In genomic region chr17:77173104-77173503, GRCh38 we compare ENCODE assay signal across 22 cellular contexts.
"Had no signal": no experiment of that assay in that cellular context is flagged by ENCODE, and none has a peak within 500 bp of the region (broad histone marks: within the 10 kb centered on the region; RNA-seq: fewer than 3 reads in every experiment).

No MANE protein-coding gene starts in this region.

- H3K27ac Mint-ChIP-seq: activated B cell treated with CpG ODN at 0.5 μM for 24 hours; activated CD4-positive, alpha-beta T cell treated with anti-CD3 and anti-CD28 coated beads for 36 hours; activated naive CD8-positive, alpha-beta T cell treated with anti-CD3 and anti-CD28 coated beads for 36 hours; natural killer cell; T-cell had no signal

- H3K27me3 Mint-ChIP-seq: activated B cell treated with CpG ODN at 0.5 μM for 24 hours; activated CD4-positive, alpha-beta T cell treated with anti-CD3 and anti-CD28 coated beads for 36 hours; activated naive CD8-positive, alpha-beta T cell treated with anti-CD3 and anti-CD28 coated beads for 36 hours; T-cell had no signal

- DNase-seq: activated B cell treated with CpG ODN at 0.5 μM for 24 hours; activated CD4-positive, alpha-beta T cell treated with anti-CD3 and anti-CD28 coated beads for 36 hours; activated CD4-positive, alpha-beta T cell treated with anti-CD3 and anti-CD28 coated beads, Interleukin-2, amount 50 U/mL, for 4 hours; activated naive CD4-positive, alpha-beta T cell treated with Interleukin-2 at 50 U/mL for 16 hours; activated naive CD8-positive, alpha-beta T cell treated with anti-CD3 and anti-CD28 coated beads for 36 hours; activated T-cell treated with anti-CD3 and anti-CD28 coated beads, Interleukin-2, amount 50 U/mL, for 48 hours; cerebellar nuclear complex; effector CD4-positive, alpha-beta T cell; foreskin melanocyte; glutamatergic neuron; hypothalamus; midbrain; natural killer cell; pancreas; right lobe of liver; stimulated activated CD4-positive, alpha-beta T cell treated with anti-CD3 and anti-CD28 coated beads, Interleukin-4, amount 100 ng/mL, for 24 hours; stimulated activated naive CD4-positive, alpha-beta T cell treated with Interleukin-2 at 50 U/mL for 16 hours; T-cell; upper lobe of right lung had no signal

- ATAC-seq: activated CD4-positive, alpha-beta T cell treated with anti-CD3 and anti-CD28 coated beads for 36 hours; esophagus mucosa; natural killer cell; pancreas; SK-N-SH treated with all-trans-retinoic acid at 6 μM for 48 hours; T-cell; upper lobe of right lung had no signal

- H3K27ac ChIP-seq: breast epithelium, pancreas, right lobe of liver, upper lobe of right lung had no signal

- H3K4me3 ChIP-seq: breast epithelium, pancreas, right lobe of liver, upper lobe of right lung had no signal

- H3K4me1 ChIP-seq: breast epithelium, right lobe of liver had no signal

- H3K27me3 ChIP-seq: breast epithelium, pancreas, right lobe of liver, upper lobe of right lung had no signal

- H3K9me3 ChIP-seq: pancreas, right lobe of liver had no signal

- H3K4me3 Mint-ChIP-seq: activated B cell treated with CpG ODN at 0.5 μM for 24 hours; activated CD4-positive, alpha-beta T cell treated with anti-CD3 and anti-CD28 coated beads for 36 hours; activated naive CD8-positive, alpha-beta T cell treated with anti-CD3 and anti-CD28 coated beads for 36 hours; natural killer cell; T-cell had no signal

- H3K4me1 Mint-ChIP-seq: activated B cell treated with CpG ODN at 0.5 μM for 24 hours; activated CD4-positive, alpha-beta T cell treated with anti-CD3 and anti-CD28 coated beads for 36 hours had no signal

- H3K36me3 ChIP-seq: breast epithelium, pancreas had no signal
